Comparison of ENCODE assay signal across 37 cellular contexts in the genomic region with DNA sequence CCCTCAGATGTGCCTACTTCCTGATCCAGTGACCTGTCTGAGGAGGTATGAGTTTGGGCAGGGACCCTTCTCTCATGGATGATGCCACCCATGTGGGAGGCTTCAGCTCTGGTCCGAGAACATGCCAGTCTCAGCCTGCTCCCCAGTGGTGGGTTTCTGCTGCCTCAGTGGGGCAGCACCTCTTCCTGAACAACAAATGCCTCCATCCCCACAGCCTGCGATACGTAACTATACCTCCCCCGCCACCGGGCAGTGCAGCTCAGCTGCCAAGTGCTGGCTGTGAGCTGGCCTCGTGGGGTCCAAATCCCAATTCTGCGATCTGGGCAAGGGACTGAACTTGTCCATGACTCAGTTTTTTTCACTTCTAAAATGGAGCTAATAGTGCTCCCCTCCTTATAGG. TPM values are rescaled to one million over a fixed set of nuclear protein-coding genes. Genes with fewer than 3 reads are reported as not detected.
"Had no signal": no experiment of that assay in that cellular context is flagged by ENCODE, and none has a peak within 500 bp of the region (broad histone marks: within the 10 kb centered on the region; RNA-seq: fewer than 3 reads in every experiment).

No MANE protein-coding gene starts in this region.

- H3K4me3 Mint-ChIP-seq: activated CD4-positive, alpha-beta T cell treated with anti-CD3 and anti-CD28 coated beads for 36 hours; activated CD4-positive, alpha-beta T cell treated with anti-CD3 and anti-CD28 coated beads, Interleukin-2, amount 10 ng/mL, durations not matched to agents 7 days and 5 days; activated CD8-positive, alpha-beta T cell treated with anti-CD3 and anti-CD28 coated beads, Interleukin-2, amount 10 ng/mL, durations not matched to agents 7 days and 5 days; activated naive CD8-positive, alpha-beta T cell treated with anti-CD3 and anti-CD28 coated beads, Interleukin-2, amount 10 ng/mL, durations not matched to agents 7 days and 5 days; central memory CD8-positive, alpha-beta T cell; T-helper 1 cell treated with Interleukin-12 subunit alpha and Interleukin-12 subunit beta and Interleukin-4 antibody, amounts not matched to agents 30 μg/mL and 1 μg/mL, for 36 hours; T-helper 2 cell treated with Interferon-gamma antibody and Interleukin-4, amounts not matched to agents 5 μg/mL and 100 μg/mL, for 36 hours; WTC11 had no signal

- H3K36me3 ChIP-seq: ascending aorta, brain microvascular endothelial cell, MG63, Peyer's patch, SJSA1 had no signal

- H3K9me3 ChIP-seq: ascending aorta, MG63, Peyer's patch, SJSA1, SK-N-SH had no signal

- H3K27ac ChIP-seq: ascending aorta, brain microvascular endothelial cell, Peyer's patch, SJSA1 had no signal

- H3K9ac ChIP-seq: SK-N-SH had no signal

- H3K4me2 ChIP-seq: SK-N-SH had no signal

- H3K36me3 Mint-ChIP-seq: WTC11 had no signal

- ATAC-seq: activated CD4-positive, alpha-beta T cell treated with anti-CD3 and anti-CD28 coated beads for 36 hours; activated CD4-positive, CD25-positive, alpha-beta regulatory T cell treated with anti-CD3 and anti-CD28 coated beads, Interleukin-2, amount 50 U/mL, for 24 hours; activated CD8-positive, alpha-beta T cell treated with anti-CD3 and anti-CD28 coated beads, Interleukin-2, amount 10 ng/mL, durations not matched to agents 7 days and 5 days; PC-3; WTC11 had no signal

- DNase-seq: activated CD4-positive, alpha-beta T cell treated with anti-CD3 and anti-CD28 coated beads for 36 hours; activated CD4-positive, alpha-beta T cell treated with anti-CD3 and anti-CD28 coated beads, Interleukin-2, amount 10 ng/mL, durations not matched to agents 7 days and 5 days; activated CD4-positive, alpha-beta T cell treated with anti-CD3 and anti-CD28 coated beads, Interleukin-2, amount 50 U/mL, for 48 hours; activated CD8-positive, alpha-beta T cell treated with anti-CD3 and anti-CD28 coated beads, Interleukin-2, amount 10 ng/mL, durations not matched to agents 7 days and 5 days; activated effector memory CD4-positive, alpha-beta T cell treated with Interleukin-2 at 50 U/mL for 16 hours; activated naive CD4-positive, alpha-beta T cell treated with anti-CD3 and anti-CD28 coated beads, Interleukin-2, amount 50 U/mL, for 16 hours; activated naive CD8-positive, alpha-beta T cell treated with anti-CD3 and anti-CD28 coated beads, Interleukin-2, amount 10 ng/mL, durations not matched to agents 7 days and 5 days; activated T-cell treated with anti-CD3 and anti-CD28 coated beads, Interleukin-2, amount 50 U/mL, for 48 hours; amygdala; brain microvascular endothelial cell; Kasumi-1; KG1; MG63; NCI-H1048; NCI-H1105 treated with DMSO at 0.1 percent for 48 hours; NCI-H1436; NCI-H1694; NCI-H1930; NCI-H2081 treated with DMSO at 0.1 percent for 48 hours; NCI-H226; NCI-H446 treated with DMSO at 0.1 percent for 48 hours; NCI-H524; NCI-H69; NCI-H82; PC-3; RPMI8226; SHP77 treated with DMSO at 0.1 percent for 48 hours; SK-N-SH had no signal

- H3K27ac Mint-ChIP-seq: activated CD4-positive, alpha-beta T cell treated with anti-CD3 and anti-CD28 coated beads for 36 hours; activated CD4-positive, alpha-beta T cell treated with anti-CD3 and anti-CD28 coated beads, Interleukin-2, amount 10 ng/mL, durations not matched to agents 7 days and 5 days; activated CD8-positive, alpha-beta T cell treated with anti-CD3 and anti-CD28 coated beads, Interleukin-2, amount 10 ng/mL, durations not matched to agents 7 days and 5 days; activated naive CD8-positive, alpha-beta T cell treated with anti-CD3 and anti-CD28 coated beads, Interleukin-2, amount 10 ng/mL, durations not matched to agents 7 days and 5 days; T-helper 1 cell treated with Interleukin-12 subunit alpha and Interleukin-12 subunit beta and Interleukin-4 antibody, amounts not matched to agents 30 μg/mL and 1 μg/mL, for 36 hours; T-helper 2 cell treated with Interferon-gamma antibody and Interleukin-4, amounts not matched to agents 5 μg/mL and 100 μg/mL, for 36 hours; WTC11 had no signal

- FAIRE-seq: TTC549 had no signal

- H3K27me3 ChIP-seq: ascending aorta had no signal

- H3K4me3 ChIP-seq: MG63, Peyer's patch, SJSA1 had no signal

- H3K9me3 Mint-ChIP-seq: activated CD4-positive, alpha-beta T cell treated with anti-CD3 and anti-CD28 coated beads, Interleukin-2, amount 10 ng/mL, durations not matched to agents 7 days and 5 days; activated naive CD8-positive, alpha-beta T cell treated with anti-CD3 and anti-CD28 coated beads, Interleukin-2, amount 10 ng/mL, durations not matched to agents 7 days and 5 days; central memory CD8-positive, alpha-beta T cell; T-helper 1 cell treated with Interleukin-12 subunit alpha and Interleukin-12 subunit beta and Interleukin-4 antibody, amounts not matched to agents 30 μg/mL and 1 μg/mL, for 36 hours; T-helper 2 cell treated with Interferon-gamma antibody and Interleukin-4, amounts not matched to agents 5 μg/mL and 100 μg/mL, for 36 hours; WTC11 had no signal

RNA-seq across cellular contexts. Expression of a gene that starts 3.1 kb away (rescaled TPM):
- total RNA-seq: activated CD8-positive, alpha-beta T cell treated with anti-CD3 and anti-CD28 coated beads, Interleukin-2, amount 10 ng/mL, durations not matched to agents 7 days and 5 days; PC-3; SJSA1 had no signal

RNA-seq across cellular contexts. Expression of a gene that starts 19.1 kb away (rescaled TPM):
- total RNA-seq: activated CD4-positive, alpha-beta T cell treated with anti-CD3 and anti-CD28 coated beads for 36 hours; activated CD4-positive, alpha-beta T cell treated with anti-CD3 and anti-CD28 coated beads, Interleukin-2, amount 10 ng/mL, durations not matched to agents 7 days and 5 days; activated CD8-positive, alpha-beta T cell treated with anti-CD3 and anti-CD28 coated beads, Interleukin-2, amount 10 ng/mL, durations not matched to agents 7 days and 5 days; activated naive CD8-positive, alpha-beta T cell treated with anti-CD3 and anti-CD28 coated beads, Interleukin-2, amount 10 ng/mL, durations not matched to agents 7 days and 5 days; PC-3; Peyer's patch; SJSA1; WTC11 had no signal

RNA-seq across cellular contexts. Expression of a gene that starts 45.1 kb away (rescaled TPM):
- total RNA-seq: activated CD4-positive, alpha-beta T cell treated with anti-CD3 and anti-CD28 coated beads for 36 hours; activated CD4-positive, alpha-beta T cell treated with anti-CD3 and anti-CD28 coated beads, Interleukin-2, amount 10 ng/mL, durations not matched to agents 7 days and 5 days; activated CD8-positive, alpha-beta T cell treated with anti-CD3 and anti-CD28 coated beads, Interleukin-2, amount 10 ng/mL, durations not matched to agents 7 days and 5 days; activated naive CD8-positive, alpha-beta T cell treated with anti-CD3 and anti-CD28 coated beads, Interleukin-2, amount 10 ng/mL, durations not matched to agents 7 days and 5 days; ascending aorta; PC-3; Peyer's patch; SJSA1; WTC11 had no signal
